Comparison of ENCODE assay signal across 9 cellular contexts in genomic region chr20:46004813-46005505, GRCh38. TPM values are rescaled to one million over a fixed set of nuclear protein-coding genes. Genes with fewer than 3 reads are reported as not detected.
DNase-seq lines count a peak whose midpoint lies in the region; ATAC-seq and TF ChIP-seq lines count a peak whose summit lies in the region.
"Had no signal": no experiment of that assay in that cellular context is flagged by ENCODE, and none has a peak within 500 bp of the region (broad histone marks: within the 10 kb centered on the region; RNA-seq: fewer than 3 reads in every experiment).

No MANE protein-coding gene starts in this region.

- ATAC-seq in omental fat pad (ENCODE audit: low FRiP score), result peak; percentile 41
- no peak for ATAC-seq in HG02642 (IDR thresholded peaks at IDR 0.05; ENCODE audit: poor library complexity, unreplicated experiment)

- no peak for TF ChIP-seq CTCF in omental fat pad (IDR thresholded peaks at IDR 0.05)

- peak; percentile 16 to 83 (median 46) for DNase-seq in NCI-H1417 (lab: John Stamatoyannopoulos, UW)
- DNase-seq in NCI-H1417 treated with DMSO at 0.1 percent for 48 hours (lab: John Stamatoyannopoulos, UW), result no peak
- DNase-seq in NCI-H2171 (lab: John Stamatoyannopoulos, UW), result peak; percentile 75
- DNase-seq in central memory CD4-positive, alpha-beta T cell, result peak; percentile 57
- no peak for DNase-seq in omental fat pad (ENCODE audit: low spot score)
- DNase-seq in HPDE6-E6E7 (ENCODE audit: extremely low spot score), result no peak
- DNase-seq in HuH-7.5 (ENCODE audit: low spot score), result no peak

RNA-seq across cellular contexts. Expression of gene MMP9, which starts 3.7 kb away (rescaled TPM):
- total RNA-seq in omental fat pad, result 10 to 100 TPM in 2 of 4 donors, 1 to 10 TPM in 1, under 1 TPM in 1; 0.84 to 90.4 (median 13.7) TPM

RNA-seq across cellular contexts. Expression of gene SLC12A5, which starts 24.1 kb away (rescaled TPM):
- total RNA-seq in omental fat pad, result under 1 TPM in 1 of 4 donors, not detected in 3; 0.19 TPM
- total RNA-seq: subcutaneous adipose tissue had no signal

RNA-seq across cellular contexts. Expression of gene ZNF335, which starts 33.0 kb away (rescaled TPM):
- 10 to 100 TPM; 14.5 to 29.1 (median 19.7) TPM for total RNA-seq in omental fat pad

Comparison
In these comparisons a context has a peak if more than half of its experiments do, and no peak if none do; other contexts are left out.
1. DNase-seq: peak in NCI-H1417 (3 of 3), NCI-H2171 (single experiment) and central memory CD4-positive, alpha-beta T cell (single experiment); none in NCI-H1417 treated with DMSO at 0.1 percent for 48 hours (single experiment), omental fat pad (single experiment), HPDE6-E6E7 (single experiment) and HuH-7.5 (single experiment).